In genomic region chr20:11786108-11786507, GRCh38 we compare ENCODE assay signal across 24 cellular contexts.
A peak's percentile ranks its signal among the peaks of the same experiment; 100 is the strongest.
DNase-seq lines count a peak whose midpoint lies in the region; ATAC-seq and TF ChIP-seq lines count a peak whose summit lies in the region.
"Had no signal": no experiment of that assay in that cellular context is flagged by ENCODE, and none has a peak within 500 bp of the region (broad histone marks: within the 10 kb centered on the region; RNA-seq: fewer than 3 reads in every experiment).

No MANE protein-coding gene starts in this region.

- H3K79me2 ChIP-seq in Loucy (ENCODE audit: insufficient read depth, low read length): no peaks in the 10 kb centered on the region

- 0 out of 2 replicates have a peak overlapping the region, but pooled peaks have one; percentile 24 for H2AFZ ChIP-seq in Loucy (ENCODE audit: low read length)

- H3K36me3 Mint-ChIP-seq in nephron progenitor cell (ENCODE audit: low read depth) (no peaks in the 10 kb centered on the region), T-helper 17 cell (ENCODE audit: low read depth) (no peaks in the 10 kb centered on the region)
- no peaks in the 10 kb centered on the region for H3K36me3 Mint-ChIP-seq in activated naive CD8-positive, alpha-beta T cell treated with anti-CD3 and anti-CD28 coated beads for 36 hours
- H3K36me3 Mint-ChIP-seq: CD14-positive monocyte; CD4-positive, alpha-beta memory T cell; CD4-positive, CD25-positive, alpha-beta regulatory T cell had no signal

- no peak for TF ChIP-seq POLR2A in adrenal gland (IDR thresholded peaks at IDR 0.05)

- H3K4me3 Mint-ChIP-seq in nephron progenitor cell (no peak overlapping the region), T-helper 17 cell (no peak overlapping the region)
- H3K4me3 Mint-ChIP-seq in activated naive CD8-positive, alpha-beta T cell treated with anti-CD3 and anti-CD28 coated beads for 36 hours: no peak overlapping the region
- H3K4me3 Mint-ChIP-seq: CD14-positive monocyte; CD4-positive, alpha-beta memory T cell; CD4-positive, CD25-positive, alpha-beta regulatory T cell had no signal

- H3K4me1 ChIP-seq in Loucy (ENCODE audit: insufficient read depth, low read length, poor library complexity, severe bottlenecking) (peaks cover 23% of the 10 kb centered on the region), adrenal gland (replicated peaks in 1 of 2) (no peaks in the 10 kb centered on the region)
- H3K4me1 ChIP-seq: BE2C, BLaER1 had no signal

- no peak overlapping the region for H3K4me2 ChIP-seq in Loucy (ENCODE audit: low read depth, low read length, poor library complexity, severe bottlenecking)
- H3K4me2 ChIP-seq: BLaER1 had no signal

- 42 to 71% (median 52%) methylated on average over 3 of the region's 3 CpGs for WGBS in adrenal gland, 4 donors

- H3K27ac ChIP-seq in adrenal gland: peak overlapping the region in 1 of 5 donors; percentile 40
- H3K27ac ChIP-seq: BLaER1 had no signal

- TF ChIP-seq CTCF in Loucy (conservative IDR thresholded peaks at IDR 0.05; ENCODE audit: low read length) (no peak), adrenal gland (IDR thresholded peaks at IDR 0.05) (no peak), nephron progenitor cell (IDR thresholded peaks at IDR 0.05) (no peak)

- no peak for ATAC-seq in T-helper 17 cell
- ATAC-seq: GM12878 had no signal

- H3K9ac ChIP-seq in Loucy (ENCODE audit: low read depth, low read length, poor library complexity, severe bottlenecking): no peak overlapping the region
- H3K9ac ChIP-seq: BLaER1 had no signal

- no peaks in the 10 kb centered on the region for H3K9me3 ChIP-seq in Loucy (ENCODE audit: insufficient read depth, low read depth, low read length)
- H3K9me3 ChIP-seq in adrenal gland (replicated peaks in 1 of 3): no peaks in the 10 kb centered on the region
- no peaks in the 10 kb centered on the region for H3K9me3 ChIP-seq in T-helper 17 cell (ENCODE audit: control insufficient read depth, low read length, poor library complexity, severe bottlenecking)
- H3K9me3 ChIP-seq: BE2C, BLaER1 had no signal

- no peak overlapping the region for H3K4me3 ChIP-seq in Loucy (ENCODE audit: low read length, poor library complexity, severe bottlenecking)
- H3K4me3 ChIP-seq in adrenal gland: no peak overlapping the region
- H3K4me3 ChIP-seq: BLaER1, GM12878 had no signal

- H3K4me1 Mint-ChIP-seq in nephron progenitor cell (peaks cover 28% of the 10 kb centered on the region), T-helper 17 cell (no peaks in the 10 kb centered on the region)
- peaks cover 5% of the 10 kb centered on the region for H3K4me1 Mint-ChIP-seq in activated naive CD8-positive, alpha-beta T cell treated with anti-CD3 and anti-CD28 coated beads for 36 hours
- H3K4me1 Mint-ChIP-seq: CD14-positive monocyte; CD4-positive, alpha-beta memory T cell; CD8-positive, alpha-beta memory T cell had no signal

- H3K27ac Mint-ChIP-seq in nephron progenitor cell: peak overlapping the region; percentile 18
- no peak overlapping the region for H3K27ac Mint-ChIP-seq in T-helper 17 cell
- H3K27ac Mint-ChIP-seq in activated naive CD8-positive, alpha-beta T cell treated with anti-CD3 and anti-CD28 coated beads for 36 hours: no peak overlapping the region
- H3K27ac Mint-ChIP-seq: CD14-positive monocyte; CD4-positive, alpha-beta memory T cell; CD4-positive, CD25-positive, alpha-beta regulatory T cell; CD8-positive, alpha-beta memory T cell had no signal

- H3K36me3 ChIP-seq in Loucy (ENCODE audit: insufficient read depth, low read length): no peaks in the 10 kb centered on the region
- no peaks in the 10 kb centered on the region for H3K36me3 ChIP-seq in adrenal gland (replicated peaks in 1 of 2)
- H3K36me3 ChIP-seq: BE2C, BLaER1 had no signal

- DNase-seq in adrenal gland (peak in 6 of 7 donors; percentile 23 to 56 (median 36)), nephron progenitor cell (no peak), T-helper 17 cell (no peak), cerebellum (ENCODE audit: low spot score) (no peak)
- no peak for DNase-seq in activated naive CD8-positive, alpha-beta T cell treated with anti-CD3 and anti-CD28 coated beads for 36 hours
- DNase-seq: 8988T; ACHN; BE2C; C1 segment of cervical spinal cord; CD4-positive, alpha-beta memory T cell; CD4-positive, CD25-positive, alpha-beta regulatory T cell; CD8-positive, alpha-beta memory T cell; COR-L47; DMS 273 treated with DMSO at 0.1 percent for 48 hours; DMS153; DMS53; DMS79; DND-41; EL; GDM1 had no signal

- H3K27me3 Mint-ChIP-seq in nephron progenitor cell (ENCODE audit: low read depth, poor library complexity) (peaks cover 5% of the 10 kb centered on the region), T-helper 17 cell (no peaks in the 10 kb centered on the region)
- H3K27me3 Mint-ChIP-seq in activated naive CD8-positive, alpha-beta T cell treated with anti-CD3 and anti-CD28 coated beads for 36 hours: peaks cover 6% of the 10 kb centered on the region
- H3K27me3 Mint-ChIP-seq: CD4-positive, alpha-beta memory T cell; CD4-positive, CD25-positive, alpha-beta regulatory T cell; CD8-positive, alpha-beta memory T cell had no signal

- no peaks in the 10 kb centered on the region for H3K27me3 ChIP-seq in Loucy (ENCODE audit: insufficient read depth, low read length, poor library complexity, severe bottlenecking)
- no peaks in the 10 kb centered on the region for H3K27me3 ChIP-seq in adrenal gland
- H3K27me3 ChIP-seq: BE2C, BLaER1 had no signal

- intact Hi-C loops in adrenal gland (cut with DNase I): no loop called here

- H3K9me3 Mint-ChIP-seq in nephron progenitor cell: no peaks in the 10 kb centered on the region
- H3K9me3 Mint-ChIP-seq in activated naive CD8-positive, alpha-beta T cell treated with anti-CD3 and anti-CD28 coated beads for 36 hours: peaks cover 2% of the 10 kb centered on the region

- H3F3A ChIP-seq in Loucy (ENCODE audit: low read depth): 0 out of 2 replicates have a peak, but pooled peaks cover 5% of the 10 kb centered on the region

- no peaks in the 10 kb centered on the region for H4K20me1 ChIP-seq in Loucy (ENCODE audit: insufficient read depth, low read length, poor library complexity, severe bottlenecking)
- H4K20me1 ChIP-seq: BLaER1 had no signal

- H3K9me2 ChIP-seq in Loucy (replicated peaks; ENCODE audit: low read depth, low read length): no peaks in the 10 kb centered on the region

Comparison
In these comparisons a context has a peak if more than half of its experiments do, and no peak if none do; other contexts are left out.
1. DNase-seq: peak in adrenal gland (6 of 7); none in nephron progenitor cell (single experiment), T-helper 17 cell (0 of 3), activated naive CD8-positive, alpha-beta T cell treated with anti-CD3 and anti-CD28 coated beads for 36 hours (single experiment) and cerebellum (single experiment).